Comparison of ENCODE assay signal across 20 cellular contexts in the genomic region with DNA sequence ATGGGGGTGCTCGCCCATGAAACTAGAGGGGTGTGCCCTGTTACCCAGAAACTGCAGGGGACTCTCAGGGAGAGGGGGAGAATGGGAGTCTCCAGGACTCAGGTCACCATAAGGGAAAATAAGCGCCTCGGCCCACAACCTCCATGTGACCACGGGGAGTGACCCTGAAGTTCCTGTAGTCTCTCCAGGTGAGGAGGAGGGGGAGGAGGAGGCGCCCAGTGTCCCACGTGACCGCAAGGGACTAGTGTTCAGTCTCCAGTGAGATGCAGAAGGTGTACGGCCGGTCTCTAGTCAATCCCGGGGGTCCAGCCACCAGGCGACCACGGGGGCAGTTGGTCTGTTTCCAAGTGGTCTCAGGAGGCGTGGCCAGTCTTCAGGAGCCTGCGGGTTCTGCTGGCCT. TPM values are rescaled to one million over a fixed set of nuclear protein-coding genes. Genes with fewer than 3 reads are reported as not detected.
DNase-seq lines count a peak whose midpoint lies in the region; ATAC-seq, FAIRE-seq and TF ChIP-seq lines count a peak whose summit lies in the region.
"Had no signal": no experiment of that assay in that cellular context is flagged by ENCODE, and none has a peak within 500 bp of the region (broad histone marks: within the 10 kb centered on the region; RNA-seq: fewer than 3 reads in every experiment).

No MANE protein-coding gene starts in this region.

- no peak for TF ChIP-seq POLR2A in GM12878 (IDR thresholded peaks at IDR 0.05; ENCODE audit: low read depth, low read length)

- H3K4me1 ChIP-seq in GM12878 (ENCODE audit: control insufficient read depth, insufficient read depth, low read length): no peaks in the 10 kb centered on the region
- H3K4me1 ChIP-seq: Caco-2 had no signal

- POLR2A ChIA-PET in GM12878 (lab: Charles Lee): no interaction called here

- no peaks in the 10 kb centered on the region for H3K9me2 ChIP-seq in neural cell (ENCODE audit: insufficient read depth, low read length)
- H3K9me2 ChIP-seq: SK-N-SH had no signal

- H3F3A ChIP-seq in neural cell (ENCODE audit: insufficient read depth, low read length, poor library complexity, severe bottlenecking): no peaks in the 10 kb centered on the region

- TF ChIP-seq CTCF in HL-60 (IDR thresholded peaks at IDR 0.05; ENCODE audit: insufficient read depth, low read length): no peak
- no peak for TF ChIP-seq CTCF in GM12878 (IDR thresholded peaks at IDR 0.05 in 2 of 3, conservative IDR thresholded peaks at IDR 0.05 in 1 of 3; ENCODE audit: control insufficient read depth in 2 of 3, extremely low read depth in 1 of 3, insufficient read depth in 1 of 3, low read depth in 3 of 3, low read length in 3 of 3)
- no peak for TF ChIP-seq CTCF in neural cell (IDR thresholded peaks at IDR 0.05; ENCODE audit: poor library complexity, severe bottlenecking)

- no peak for ATAC-seq in GM12878

- intact Hi-C loops in GM12878 (cut with micrococcal nuclease; ENCODE audit: unreplicated experiment): no loop called here

- SMC1A ChIA-PET in GM12878 (lab: Charles Lee; ENCODE audit: uncharacterized antibody, unreplicated experiment): no interaction called here

- BruUV-seq in GM12878 (replicated peaks; lab: Mats Ljungman, UMichigan): no TSS peak

- H2AFZ ChIP-seq in GM12878 (ENCODE audit: control insufficient read depth, low read depth, low read length): no peak overlapping the region
- H2AFZ ChIP-seq in neural cell (ENCODE audit: low read depth, low read length): no peak overlapping the region

- peak overlapping the region; percentile 59; the same call in 1 of the 2 replicates for H3K27ac ChIP-seq in HL-60 (replicated peaks)
- H3K27ac ChIP-seq in GM12878 (ENCODE audit: control insufficient read depth, insufficient read depth): no peak overlapping the region
- no peak overlapping the region for H3K27ac ChIP-seq in neural cell (ENCODE audit: low read length)

- TF ChIP-seq RAD21 in GM12878 (IDR thresholded peaks at IDR 0.05; ENCODE audit: insufficient read depth, low read depth, low read length) (no peak), neural cell (conservative IDR thresholded peaks at IDR 0.05) (no peak)

- no peaks in the 10 kb centered on the region for H3K36me3 ChIP-seq in GM12878 (ENCODE audit: control insufficient read depth in 2 of 2, insufficient read depth in 2 of 2, low read length in 1 of 2)
- H3K36me3 ChIP-seq in neural cell (ENCODE audit: insufficient read depth, low read length): no peaks in the 10 kb centered on the region

- H3K4me2 ChIP-seq in GM12878 (ENCODE audit: control insufficient read depth, insufficient read depth) (no peak overlapping the region), neural cell (ENCODE audit: low read length) (no peak overlapping the region)
- H3K4me2 ChIP-seq: SK-N-SH had no signal

- peaks cover 5% of the 10 kb centered on the region for H3K27me3 ChIP-seq in HL-60 (ENCODE audit: insufficient read depth, poor library complexity, severe bottlenecking)
- H3K27me3 ChIP-seq in GM12878 (replicated peaks in 1 of 2; ENCODE audit: control insufficient read depth in 2 of 2, insufficient read depth in 2 of 2, low read length in 1 of 2): no peaks in the 10 kb centered on the region; a peak in 1 of 4 replicates
- peaks cover 8% of the 10 kb centered on the region for H3K27me3 ChIP-seq in neural cell (ENCODE audit: insufficient read depth, low read depth, low read length)

- 35% methylated on average over 14 of the region's 14 CpGs for WGBS in GM12878 (ENCODE audit: insufficient coverage, insufficient replicate concordance, low lambda C conversion rate, missing lambda C conversion rate)

- DNase-seq in NCI-H510A treated with DMSO at 0.1 percent for 48 hours (lab: John Stamatoyannopoulos, UW) (peak; percentile 21), NCI-H510A (lab: John Stamatoyannopoulos, UW) (no peak), HL-60 (ENCODE audit: low read depth in 1 of 2, low spot score in 1 of 2) (no peak), GM12878 (ENCODE audit: low read depth, low spot score) (no peak), NCI-H226 (no peak), HK-2 (ENCODE audit: unreplicated experiment) (no peak), GM03348 (ENCODE audit: low spot score) (no peak)
- DNase-seq: CD4-positive, CD25-positive, alpha-beta regulatory T cell; KG1; NCI-H1092 treated with DMSO at 0.1 percent for 48 hours; NCI-H1694; NCI-H2081 treated with DMSO at 0.1 percent for 48 hours; NCI-H524 treated with DMSO at 0.1 percent for 48 hours; SIG-M5 had no signal

- H3K79me2 ChIP-seq in GM12878 (ENCODE audit: control insufficient read depth, insufficient read depth, low read length): no peaks in the 10 kb centered on the region
- no peaks in the 10 kb centered on the region for H3K79me2 ChIP-seq in neural cell (replicated peaks; ENCODE audit: insufficient read depth, low read length)

- TF ChIP-seq EP300 in GM12878 (IDR thresholded peaks at IDR 0.05; ENCODE audit: borderline replicate concordance in 1 of 2, control insufficient read depth in 1 of 2, low read depth in 2 of 2, low read length in 2 of 2) (no peak), neural cell (conservative IDR thresholded peaks at IDR 0.05; ENCODE audit: poor library complexity, severe bottlenecking) (no peak)

- CTCF ChIA-PET in GM12878 (lab: Yijun Ruan, JAX): no interaction called here

- in situ Hi-C loops in GM12878 (cut with MboI): no loop called here

- RAD21 ChIA-PET in GM12878 (lab: Charles Lee; ENCODE audit: unreplicated experiment): no interaction called here

- H4K20me1 ChIP-seq in GM12878 (ENCODE audit: control insufficient read depth, insufficient read depth): no peaks in the 10 kb centered on the region
- no peaks in the 10 kb centered on the region for H4K20me1 ChIP-seq in neural cell (ENCODE audit: insufficient read depth)

- no peak for FAIRE-seq in GM12878 (lab: Jason Lieb, UNC)
- FAIRE-seq: H54 had no signal

- no peaks in the 10 kb centered on the region; the same call in 2 of the 3 replicates for H3K9me3 ChIP-seq in GM12878 (replicated peaks; ENCODE audit: control insufficient read depth, insufficient read depth, low read length)
- no peaks in the 10 kb centered on the region for H3K9me3 ChIP-seq in neural cell (ENCODE audit: low read length)
- H3K9me3 ChIP-seq: Caco-2, SK-N-SH had no signal

- no peak overlapping the region for H3K4me3 ChIP-seq in HL-60 (replicated peaks; ENCODE audit: insufficient read depth, low read length)
- H3K4me3 ChIP-seq in GM12878: no peak overlapping the region
- H3K4me3 ChIP-seq in neural cell (ENCODE audit: low read length): peak overlapping the region; percentile 39

- H3K9ac ChIP-seq in GM12878 (ENCODE audit: control insufficient read depth, insufficient read depth, low read length) (no peak overlapping the region), neural cell (ENCODE audit: low read length) (no peak overlapping the region)
- H3K9ac ChIP-seq: SK-N-SH had no signal

RNA-seq across cellular contexts. Expression of gene TM6SF2, which starts 16.0 kb away (rescaled TPM):
- total RNA-seq in GM12878 (2013; cell fraction: nucleolus; rRNA removed): not detected in 2 replicates
- total RNA-seq in GM12878 (2014; rRNA removed): 0.34 TPM in 1 of 2 replicates, not detected in the other
- not detected in 2 replicates for total RNA-seq in GM12878 (2014; rRNA removed; fragmentation: Illumina TruSeq; extraction: Trizol)
- total RNA-seq in GM12878 (2021): not detected in 2 replicates
- not detected for polyA plus RNA-seq in GM12878 (2011; ENCODE audit: low read depth)
- not detected in 2 replicates for polyA plus RNA-seq in GM12878 (2011; rRNA removed)
- polyA plus RNA-seq in GM12878 (2011; cell fraction: cytosol; rRNA removed): not detected in 2 replicates
- polyA plus RNA-seq in GM12878 (2011; cell fraction: nucleus; rRNA removed): not detected in 2 replicates
- not detected in 2 replicates for polyA plus RNA-seq in GM12878 (2012)
- not detected in 2 replicates for polyA plus RNA-seq in GM12878 (2014; fragmentation: Illumina TruSeq; extraction: Trizol)
- not detected for polyA plus RNA-seq in GM12878 (2014; fragmentation: Nextera tagmentation; extraction: Ambion mirVana)
- not detected in 2 replicates for polyA plus RNA-seq in GM12878 (2014; rRNA removed)
- not detected for polyA plus RNA-seq in GM12878 (2016; fragmentation: Nextera tagmentation; extraction: Ambion mirVana)
- polyA minus RNA-seq in GM12878 (2011; rRNA and poly(A)+ RNA removed): not detected in 2 replicates
- not detected in 2 replicates for polyA minus RNA-seq in GM12878 (2011; cell fraction: cytosol; rRNA and poly(A)+ RNA removed)
- polyA minus RNA-seq in GM12878 (2011; cell fraction: nucleus; rRNA and poly(A)+ RNA removed): not detected in 2 replicates
- not detected in 2 replicates for polyA plus RNA-seq in neural cell
- polyA minus RNA-seq in neural cell: 0.49 TPM in 1 of 2 replicates, not detected in the other
- total RNA-seq: CD4-positive, CD25-positive, alpha-beta regulatory T cell; T-helper 2 cell treated with Interferon-gamma antibody and Interleukin-4, amounts not matched to agents 100 ng/mL and 5 ng/mL, for 36 hours had no signal
- polyA plus RNA-seq: CD4-positive, CD25-positive, alpha-beta regulatory T cell had no signal

RNA-seq across cellular contexts. Expression of gene NCAN, which starts 45.4 kb away (rescaled TPM):
- 0.06 TPM in 1 of 2 replicates, not detected in the other for total RNA-seq in GM12878 (2013; cell fraction: nucleolus; rRNA removed)
- total RNA-seq in GM12878 (2014; rRNA removed): 0.11 and 0.34 TPM in 2 replicates
- total RNA-seq in GM12878 (2014; rRNA removed; fragmentation: Illumina TruSeq; extraction: Trizol): 0.09 and 0.14 TPM in 2 replicates
- 0.10 and 0.16 TPM in 2 replicates for total RNA-seq in GM12878 (2021)
- 0.09 TPM for polyA plus RNA-seq in GM12878 (2011; ENCODE audit: low read depth)
- 0.12 and 0.13 TPM in 2 replicates for polyA plus RNA-seq in GM12878 (2011; rRNA removed)
- polyA plus RNA-seq in GM12878 (2011; cell fraction: cytosol; rRNA removed): 0.03 and 0.06 TPM in 2 replicates
- polyA plus RNA-seq in GM12878 (2011; cell fraction: nucleus; rRNA removed): 0.16 and 0.25 TPM in 2 replicates
- 0.16 and 0.24 TPM in 2 replicates for polyA plus RNA-seq in GM12878 (2012)
- 0.26 TPM in 1 of 2 replicates, not detected in the other for polyA plus RNA-seq in GM12878 (2014; fragmentation: Illumina TruSeq; extraction: Trizol)
- under 1 TPM in 1 of 2 experiments, not detected in 1; 0.02 TPM for polyA plus RNA-seq in GM12878 (2014; fragmentation: Nextera tagmentation; extraction: Ambion mirVana)
- 0.19 and 0.51 TPM in 2 replicates for polyA plus RNA-seq in GM12878 (2014; rRNA removed)
- polyA plus RNA-seq in GM12878 (2016; fragmentation: Nextera tagmentation; extraction: Ambion mirVana): under 1 TPM; 0.12 to 0.20 TPM
- polyA minus RNA-seq in GM12878 (2011; rRNA and poly(A)+ RNA removed): 0.22 and 0.46 TPM in 2 replicates
- not detected in 2 replicates for polyA minus RNA-seq in GM12878 (2011; cell fraction: cytosol; rRNA and poly(A)+ RNA removed)
- not detected in 2 replicates for polyA minus RNA-seq in GM12878 (2011; cell fraction: nucleus; rRNA and poly(A)+ RNA removed)
- polyA plus RNA-seq in neural cell: 52.1 and 59.5 TPM in 2 replicates
- polyA minus RNA-seq in neural cell: 170 and 183 TPM in 2 replicates
- total RNA-seq: Caco-2; CD4-positive, CD25-positive, alpha-beta regulatory T cell; T-helper 2 cell treated with Interferon-gamma antibody and Interleukin-4, amounts not matched to agents 100 ng/mL and 5 ng/mL, for 36 hours had no signal
- polyA plus RNA-seq: BJ; CD4-positive, CD25-positive, alpha-beta regulatory T cell had no signal

RNA-seq across cellular contexts. Expression of gene NR2C2AP, which starts 53.9 kb away (rescaled TPM):
- 10.1 and 12.1 TPM in 2 replicates for total RNA-seq in GM12878 (2013; cell fraction: nucleolus; rRNA removed)
- total RNA-seq in GM12878 (2014; rRNA removed): 22.4 and 23.9 TPM in 2 replicates
- total RNA-seq in GM12878 (2014; rRNA removed; fragmentation: Illumina TruSeq; extraction: Trizol): 19.7 and 22.5 TPM in 2 replicates
- total RNA-seq in GM12878 (2021): 27.8 and 28.5 TPM in 2 replicates
- polyA plus RNA-seq in GM12878 (2011; ENCODE audit: low read depth): 9.9 TPM
- 13.0 and 22.0 TPM in 2 replicates for polyA plus RNA-seq in GM12878 (2011; rRNA removed)
- 17.5 and 27.3 TPM in 2 replicates for polyA plus RNA-seq in GM12878 (2011; cell fraction: cytosol; rRNA removed)
- polyA plus RNA-seq in GM12878 (2011; cell fraction: nucleus; rRNA removed): 42.0 and 47.9 TPM in 2 replicates
- polyA plus RNA-seq in GM12878 (2012): 14.9 and 16.6 TPM in 2 replicates
- 13.6 and 21.5 TPM in 2 replicates for polyA plus RNA-seq in GM12878 (2014; fragmentation: Illumina TruSeq; extraction: Trizol)
- 10 to 100 TPM; 43.3 to 44.8 TPM for polyA plus RNA-seq in GM12878 (2014; fragmentation: Nextera tagmentation; extraction: Ambion mirVana)
- polyA plus RNA-seq in GM12878 (2014; rRNA removed): 31.0 and 33.7 TPM in 2 replicates
- 10 to 100 TPM; 28.4 to 29.0 TPM for polyA plus RNA-seq in GM12878 (2016; fragmentation: Nextera tagmentation; extraction: Ambion mirVana)
- polyA minus RNA-seq in GM12878 (2011; rRNA and poly(A)+ RNA removed): 7.8 and 15.9 TPM in 2 replicates
- 4.4 and 5.5 TPM in 2 replicates for polyA minus RNA-seq in GM12878 (2011; cell fraction: cytosol; rRNA and poly(A)+ RNA removed)
- 7.3 and 10.1 TPM in 2 replicates for polyA minus RNA-seq in GM12878 (2011; cell fraction: nucleus; rRNA and poly(A)+ RNA removed)
- 15.1 and 21.6 TPM in 2 replicates for polyA plus RNA-seq in neural cell
- 5.8 and 6.1 TPM in 2 replicates for polyA minus RNA-seq in neural cell

Comparison
In these comparisons a context has a peak if more than half of its experiments do, and no peak if none do; other contexts are left out.
1. RNA of gene NCAN, which starts 45.4 kb away (polyA plus RNA-seq): 52.1 to 59.5 TPM in neural cell; 0.02 to 0.51 TPM in GM12878; every median in the first group is over 10 times any median in the second.